Comparison of ENCODE assay signal across 1 cellular context in the genomic region with DNA sequence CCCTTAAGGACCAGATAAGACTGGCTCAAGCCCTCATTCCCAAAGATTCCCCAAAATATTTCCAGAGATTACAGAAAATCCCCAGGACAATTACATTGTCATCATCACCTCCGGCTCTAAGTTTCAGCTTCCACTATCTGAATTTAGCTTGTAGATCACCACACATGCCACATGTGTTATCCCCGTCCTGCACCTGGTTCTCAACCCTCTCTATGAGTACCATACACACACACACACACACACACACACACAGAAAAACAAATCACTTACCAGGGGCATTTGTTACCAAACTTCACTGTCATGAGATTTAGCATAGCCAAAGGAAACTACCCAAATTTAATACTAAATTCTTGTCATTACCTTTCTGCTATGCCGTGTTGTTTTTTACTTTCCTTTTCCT.
A peak's percentile ranks its signal among the peaks of the same experiment; 100 is the strongest.
TF ChIP-seq lines count a peak whose summit lies in the region.

No MANE protein-coding gene starts in this region.

TF ChIP-seq in K562, 482 proteins besides CTCF, POLR2A, EP300 and RAD21 (continued from another document and continues in another):
- TF ChIP-seq, protein P1, sequence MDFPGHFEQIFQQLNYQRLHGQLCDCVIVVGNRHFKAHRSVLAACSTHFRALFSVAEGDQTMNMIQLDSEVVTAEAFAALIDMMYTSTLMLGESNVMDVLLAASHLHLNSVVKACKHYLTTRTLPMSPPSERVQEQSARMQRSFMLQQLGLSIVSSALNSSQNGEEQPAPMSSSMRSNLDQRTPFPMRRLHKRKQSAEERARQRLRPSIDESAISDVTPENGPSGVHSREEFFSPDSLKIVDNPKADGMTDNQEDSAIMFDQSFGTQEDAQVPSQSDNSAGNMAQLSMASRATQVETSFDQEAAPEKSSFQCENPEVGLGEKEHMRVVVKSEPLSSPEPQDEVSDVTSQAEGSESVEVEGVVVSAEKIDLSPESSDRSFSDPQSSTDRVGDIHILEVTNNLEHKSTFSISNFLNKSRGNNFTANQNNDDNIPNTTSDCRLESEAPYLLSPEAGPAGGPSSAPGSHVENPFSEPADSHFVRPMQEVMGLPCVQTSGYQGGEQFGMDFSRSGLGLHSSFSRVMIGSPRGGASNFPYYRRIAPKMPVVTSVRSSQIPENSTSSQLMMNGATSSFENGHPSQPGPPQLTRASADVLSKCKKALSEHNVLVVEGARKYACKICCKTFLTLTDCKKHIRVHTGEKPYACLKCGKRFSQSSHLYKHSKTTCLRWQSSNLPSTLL (IDR thresholded peaks at IDR 0.05): no peak
- TF ChIP-seq MTA1 (IDR thresholded peaks at IDR 0.05; ENCODE audit: borderline replicate concordance) (no peak), ZNF696 (CRISPR knock-in tag; conservative IDR thresholded peaks at IDR 0.05) (no peak), SAFB (IDR thresholded peaks at IDR 0.05; ENCODE audit: borderline replicate concordance, low read depth, low read length) (no peak), ZNF224 (CRISPR knock-in tag; IDR thresholded peaks at IDR 0.05) (no peak), CHCHD3 (CRISPR knock-in tag; IDR thresholded peaks at IDR 0.05) (no peak), HEY1 (CRISPR knock-in tag; IDR thresholded peaks at IDR 0.05; ENCODE audit: borderline replicate concordance) (no peak), TCF3 (CRISPR knock-in tag; IDR thresholded peaks at IDR 0.05) (peak; percentile 75), MYBL2 (IDR thresholded peaks at IDR 0.05; ENCODE audit: low read depth) (0 out of 2 replicates have a peak, but pooled peaks have one; percentile 11), MYBL2 (CRISPR knock-in tag; IDR thresholded peaks at IDR 0.05; ENCODE audit: borderline replicate concordance) (no peak), RB1 (IDR thresholded peaks at IDR 0.05; ENCODE audit: low read depth) (no peak), SMARCA4 (IDR thresholded peaks at IDR 0.05) (peak; percentile 70; the same call in 1 of the 2 replicates), ZNF263 (CRISPR knock-in tag; IDR thresholded peaks at IDR 0.05; ENCODE audit: borderline replicate concordance) (no peak), NCOA4 (IDR thresholded peaks at IDR 0.05; ENCODE audit: partially characterized antibody) (no peak), ARNT (IDR thresholded peaks at IDR 0.05) (0 out of 4 replicates have a peak, but pooled peaks of 1 of the 2 experiments have one; percentile 26), ZNF354B (CRISPR knock-in tag; IDR thresholded peaks at IDR 0.05) (no peak)
- TF ChIP-seq, protein P2, sequence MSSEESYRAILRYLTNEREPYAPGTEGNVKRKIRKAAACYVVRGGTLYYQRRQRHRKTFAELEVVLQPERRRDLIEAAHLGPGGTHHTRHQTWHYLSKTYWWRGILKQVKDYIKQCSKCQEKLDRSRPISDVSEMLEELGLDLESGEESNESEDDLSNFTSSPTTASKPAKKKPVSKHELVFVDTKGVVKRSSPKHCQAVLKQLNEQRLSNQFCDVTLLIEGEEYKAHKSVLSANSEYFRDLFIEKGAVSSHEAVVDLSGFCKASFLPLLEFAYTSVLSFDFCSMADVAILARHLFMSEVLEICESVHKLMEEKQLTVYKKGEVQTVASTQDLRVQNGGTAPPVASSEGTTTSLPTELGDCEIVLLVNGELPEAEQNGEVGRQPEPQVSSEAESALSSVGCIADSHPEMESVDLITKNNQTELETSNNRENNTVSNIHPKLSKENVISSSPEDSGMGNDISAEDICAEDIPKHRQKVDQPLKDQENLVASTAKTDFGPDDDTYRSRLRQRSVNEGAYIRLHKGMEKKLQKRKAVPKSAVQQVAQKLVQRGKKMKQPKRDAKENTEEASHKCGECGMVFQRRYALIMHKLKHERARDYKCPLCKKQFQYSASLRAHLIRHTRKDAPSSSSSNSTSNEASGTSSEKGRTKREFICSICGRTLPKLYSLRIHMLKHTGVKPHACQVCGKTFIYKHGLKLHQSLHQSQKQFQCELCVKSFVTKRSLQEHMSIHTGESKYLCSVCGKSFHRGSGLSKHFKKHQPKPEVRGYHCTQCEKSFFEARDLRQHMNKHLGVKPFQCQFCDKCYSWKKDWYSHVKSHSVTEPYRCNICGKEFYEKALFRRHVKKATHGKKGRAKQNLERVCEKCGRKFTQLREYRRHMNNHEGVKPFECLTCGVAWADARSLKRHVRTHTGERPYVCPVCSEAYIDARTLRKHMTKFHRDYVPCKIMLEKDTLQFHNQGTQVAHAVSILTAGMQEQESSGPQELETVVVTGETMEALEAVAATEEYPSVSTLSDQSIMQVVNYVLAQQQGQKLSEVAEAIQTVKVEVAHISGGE (CRISPR knock-in tag; IDR thresholded peaks at IDR 0.05): no peak
- TF ChIP-seq, protein P3, sequence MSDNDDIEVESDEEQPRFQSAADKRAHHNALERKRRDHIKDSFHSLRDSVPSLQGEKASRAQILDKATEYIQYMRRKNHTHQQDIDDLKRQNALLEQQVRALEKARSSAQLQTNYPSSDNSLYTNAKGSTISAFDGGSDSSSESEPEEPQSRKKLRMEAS (CRISPR knock-in tag; IDR thresholded peaks at IDR 0.05): no peak
- TF ChIP-seq, protein P4, sequence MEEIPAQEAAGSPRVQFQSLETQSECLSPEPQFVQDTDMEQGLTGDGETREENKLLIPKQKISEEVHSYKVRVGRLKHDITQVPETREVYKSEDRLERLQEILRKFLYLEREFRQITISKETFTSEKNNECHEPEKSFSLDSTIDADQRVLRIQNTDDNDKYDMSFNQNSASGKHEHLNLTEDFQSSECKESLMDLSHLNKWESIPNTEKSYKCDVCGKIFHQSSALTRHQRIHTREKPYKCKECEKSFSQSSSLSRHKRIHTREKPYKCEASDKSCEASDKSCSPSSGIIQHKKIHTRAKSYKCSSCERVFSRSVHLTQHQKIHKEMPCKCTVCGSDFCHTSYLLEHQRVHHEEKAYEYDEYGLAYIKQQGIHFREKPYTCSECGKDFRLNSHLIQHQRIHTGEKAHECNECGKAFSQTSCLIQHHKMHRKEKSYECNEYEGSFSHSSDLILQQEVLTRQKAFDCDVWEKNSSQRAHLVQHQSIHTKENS (CRISPR knock-in tag; IDR thresholded peaks at IDR 0.05): no peak
- TF ChIP-seq, protein P5, sequence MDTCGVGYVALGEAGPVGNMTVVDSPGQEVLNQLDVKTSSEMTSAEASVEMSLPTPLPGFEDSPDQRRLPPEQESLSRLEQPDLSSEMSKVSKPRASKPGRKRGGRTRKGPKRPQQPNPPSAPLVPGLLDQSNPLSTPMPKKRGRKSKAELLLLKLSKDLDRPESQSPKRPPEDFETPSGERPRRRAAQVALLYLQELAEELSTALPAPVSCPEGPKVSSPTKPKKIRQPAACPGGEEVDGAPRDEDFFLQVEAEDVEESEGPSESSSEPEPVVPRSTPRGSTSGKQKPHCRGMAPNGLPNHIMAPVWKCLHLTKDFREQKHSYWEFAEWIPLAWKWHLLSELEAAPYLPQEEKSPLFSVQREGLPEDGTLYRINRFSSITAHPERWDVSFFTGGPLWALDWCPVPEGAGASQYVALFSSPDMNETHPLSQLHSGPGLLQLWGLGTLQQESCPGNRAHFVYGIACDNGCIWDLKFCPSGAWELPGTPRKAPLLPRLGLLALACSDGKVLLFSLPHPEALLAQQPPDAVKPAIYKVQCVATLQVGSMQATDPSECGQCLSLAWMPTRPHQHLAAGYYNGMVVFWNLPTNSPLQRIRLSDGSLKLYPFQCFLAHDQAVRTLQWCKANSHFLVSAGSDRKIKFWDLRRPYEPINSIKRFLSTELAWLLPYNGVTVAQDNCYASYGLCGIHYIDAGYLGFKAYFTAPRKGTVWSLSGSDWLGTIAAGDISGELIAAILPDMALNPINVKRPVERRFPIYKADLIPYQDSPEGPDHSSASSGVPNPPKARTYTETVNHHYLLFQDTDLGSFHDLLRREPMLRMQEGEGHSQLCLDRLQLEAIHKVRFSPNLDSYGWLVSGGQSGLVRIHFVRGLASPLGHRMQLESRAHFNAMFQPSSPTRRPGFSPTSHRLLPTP (IDR thresholded peaks at IDR 0.05; ENCODE audit: borderline replicate concordance, extremely low read depth, insufficient read length): no peak
- TF ChIP-seq, protein P6, sequence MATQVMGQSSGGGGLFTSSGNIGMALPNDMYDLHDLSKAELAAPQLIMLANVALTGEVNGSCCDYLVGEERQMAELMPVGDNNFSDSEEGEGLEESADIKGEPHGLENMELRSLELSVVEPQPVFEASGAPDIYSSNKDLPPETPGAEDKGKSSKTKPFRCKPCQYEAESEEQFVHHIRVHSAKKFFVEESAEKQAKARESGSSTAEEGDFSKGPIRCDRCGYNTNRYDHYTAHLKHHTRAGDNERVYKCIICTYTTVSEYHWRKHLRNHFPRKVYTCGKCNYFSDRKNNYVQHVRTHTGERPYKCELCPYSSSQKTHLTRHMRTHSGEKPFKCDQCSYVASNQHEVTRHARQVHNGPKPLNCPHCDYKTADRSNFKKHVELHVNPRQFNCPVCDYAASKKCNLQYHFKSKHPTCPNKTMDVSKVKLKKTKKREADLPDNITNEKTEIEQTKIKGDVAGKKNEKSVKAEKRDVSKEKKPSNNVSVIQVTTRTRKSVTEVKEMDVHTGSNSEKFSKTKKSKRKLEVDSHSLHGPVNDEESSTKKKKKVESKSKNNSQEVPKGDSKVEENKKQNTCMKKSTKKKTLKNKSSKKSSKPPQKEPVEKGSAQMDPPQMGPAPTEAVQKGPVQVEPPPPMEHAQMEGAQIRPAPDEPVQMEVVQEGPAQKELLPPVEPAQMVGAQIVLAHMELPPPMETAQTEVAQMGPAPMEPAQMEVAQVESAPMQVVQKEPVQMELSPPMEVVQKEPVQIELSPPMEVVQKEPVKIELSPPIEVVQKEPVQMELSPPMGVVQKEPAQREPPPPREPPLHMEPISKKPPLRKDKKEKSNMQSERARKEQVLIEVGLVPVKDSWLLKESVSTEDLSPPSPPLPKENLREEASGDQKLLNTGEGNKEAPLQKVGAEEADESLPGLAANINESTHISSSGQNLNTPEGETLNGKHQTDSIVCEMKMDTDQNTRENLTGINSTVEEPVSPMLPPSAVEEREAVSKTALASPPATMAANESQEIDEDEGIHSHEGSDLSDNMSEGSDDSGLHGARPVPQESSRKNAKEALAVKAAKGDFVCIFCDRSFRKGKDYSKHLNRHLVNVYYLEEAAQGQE (CRISPR knock-in tag; IDR thresholded peaks at IDR 0.05; ENCODE audit: low read depth): no peak
- TF ChIP-seq, protein P7, sequence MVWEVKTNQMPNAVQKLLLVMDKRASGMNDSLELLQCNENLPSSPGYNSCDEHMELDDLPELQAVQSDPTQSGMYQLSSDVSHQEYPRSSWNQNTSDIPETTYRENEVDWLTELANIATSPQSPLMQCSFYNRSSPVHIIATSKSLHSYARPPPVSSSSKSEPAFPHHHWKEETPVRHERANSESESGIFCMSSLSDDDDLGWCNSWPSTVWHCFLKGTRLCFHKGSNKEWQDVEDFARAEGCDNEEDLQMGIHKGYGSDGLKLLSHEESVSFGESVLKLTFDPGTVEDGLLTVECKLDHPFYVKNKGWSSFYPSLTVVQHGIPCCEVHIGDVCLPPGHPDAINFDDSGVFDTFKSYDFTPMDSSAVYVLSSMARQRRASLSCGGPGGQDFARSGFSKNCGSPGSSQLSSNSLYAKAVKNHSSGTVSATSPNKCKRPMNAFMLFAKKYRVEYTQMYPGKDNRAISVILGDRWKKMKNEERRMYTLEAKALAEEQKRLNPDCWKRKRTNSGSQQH (CRISPR knock-in tag; IDR thresholded peaks at IDR 0.05): 0 out of 2 replicates have a peak, but pooled peaks have one; percentile 50
- TF ChIP-seq, protein P8, sequence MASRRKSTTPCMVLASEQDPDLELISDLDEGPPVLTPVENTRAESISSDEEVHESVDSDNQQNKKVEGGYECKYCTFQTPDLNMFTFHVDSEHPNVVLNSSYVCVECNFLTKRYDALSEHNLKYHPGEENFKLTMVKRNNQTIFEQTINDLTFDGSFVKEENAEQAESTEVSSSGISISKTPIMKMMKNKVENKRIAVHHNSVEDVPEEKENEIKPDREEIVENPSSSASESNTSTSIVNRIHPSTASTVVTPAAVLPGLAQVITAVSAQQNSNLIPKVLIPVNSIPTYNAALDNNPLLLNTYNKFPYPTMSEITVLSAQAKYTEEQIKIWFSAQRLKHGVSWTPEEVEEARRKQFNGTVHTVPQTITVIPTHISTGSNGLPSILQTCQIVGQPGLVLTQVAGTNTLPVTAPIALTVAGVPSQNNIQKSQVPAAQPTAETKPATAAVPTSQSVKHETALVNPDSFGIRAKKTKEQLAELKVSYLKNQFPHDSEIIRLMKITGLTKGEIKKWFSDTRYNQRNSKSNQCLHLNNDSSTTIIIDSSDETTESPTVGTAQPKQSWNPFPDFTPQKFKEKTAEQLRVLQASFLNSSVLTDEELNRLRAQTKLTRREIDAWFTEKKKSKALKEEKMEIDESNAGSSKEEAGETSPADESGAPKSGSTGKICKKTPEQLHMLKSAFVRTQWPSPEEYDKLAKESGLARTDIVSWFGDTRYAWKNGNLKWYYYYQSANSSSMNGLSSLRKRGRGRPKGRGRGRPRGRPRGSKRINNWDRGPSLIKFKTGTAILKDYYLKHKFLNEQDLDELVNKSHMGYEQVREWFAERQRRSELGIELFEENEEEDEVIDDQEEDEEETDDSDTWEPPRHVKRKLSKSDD (conservative IDR thresholded peaks at IDR 0.05; ENCODE audit: low read length): no peak
- TF ChIP-seq, protein P9, sequence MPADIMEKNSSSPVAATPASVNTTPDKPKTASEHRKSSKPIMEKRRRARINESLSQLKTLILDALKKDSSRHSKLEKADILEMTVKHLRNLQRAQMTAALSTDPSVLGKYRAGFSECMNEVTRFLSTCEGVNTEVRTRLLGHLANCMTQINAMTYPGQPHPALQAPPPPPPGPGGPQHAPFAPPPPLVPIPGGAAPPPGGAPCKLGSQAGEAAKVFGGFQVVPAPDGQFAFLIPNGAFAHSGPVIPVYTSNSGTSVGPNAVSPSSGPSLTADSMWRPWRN (IDR thresholded peaks at IDR 0.05; ENCODE audit: low read depth): no peak
- TF ChIP-seq, protein P10, sequence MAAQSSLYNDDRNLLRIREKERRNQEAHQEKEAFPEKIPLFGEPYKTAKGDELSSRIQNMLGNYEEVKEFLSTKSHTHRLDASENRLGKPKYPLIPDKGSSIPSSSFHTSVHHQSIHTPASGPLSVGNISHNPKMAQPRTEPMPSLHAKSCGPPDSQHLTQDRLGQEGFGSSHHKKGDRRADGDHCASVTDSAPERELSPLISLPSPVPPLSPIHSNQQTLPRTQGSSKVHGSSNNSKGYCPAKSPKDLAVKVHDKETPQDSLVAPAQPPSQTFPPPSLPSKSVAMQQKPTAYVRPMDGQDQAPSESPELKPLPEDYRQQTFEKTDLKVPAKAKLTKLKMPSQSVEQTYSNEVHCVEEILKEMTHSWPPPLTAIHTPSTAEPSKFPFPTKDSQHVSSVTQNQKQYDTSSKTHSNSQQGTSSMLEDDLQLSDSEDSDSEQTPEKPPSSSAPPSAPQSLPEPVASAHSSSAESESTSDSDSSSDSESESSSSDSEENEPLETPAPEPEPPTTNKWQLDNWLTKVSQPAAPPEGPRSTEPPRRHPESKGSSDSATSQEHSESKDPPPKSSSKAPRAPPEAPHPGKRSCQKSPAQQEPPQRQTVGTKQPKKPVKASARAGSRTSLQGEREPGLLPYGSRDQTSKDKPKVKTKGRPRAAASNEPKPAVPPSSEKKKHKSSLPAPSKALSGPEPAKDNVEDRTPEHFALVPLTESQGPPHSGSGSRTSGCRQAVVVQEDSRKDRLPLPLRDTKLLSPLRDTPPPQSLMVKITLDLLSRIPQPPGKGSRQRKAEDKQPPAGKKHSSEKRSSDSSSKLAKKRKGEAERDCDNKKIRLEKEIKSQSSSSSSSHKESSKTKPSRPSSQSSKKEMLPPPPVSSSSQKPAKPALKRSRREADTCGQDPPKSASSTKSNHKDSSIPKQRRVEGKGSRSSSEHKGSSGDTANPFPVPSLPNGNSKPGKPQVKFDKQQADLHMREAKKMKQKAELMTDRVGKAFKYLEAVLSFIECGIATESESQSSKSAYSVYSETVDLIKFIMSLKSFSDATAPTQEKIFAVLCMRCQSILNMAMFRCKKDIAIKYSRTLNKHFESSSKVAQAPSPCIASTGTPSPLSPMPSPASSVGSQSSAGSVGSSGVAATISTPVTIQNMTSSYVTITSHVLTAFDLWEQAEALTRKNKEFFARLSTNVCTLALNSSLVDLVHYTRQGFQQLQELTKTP (IDR thresholded peaks at IDR 0.05; ENCODE audit: low read depth in 1 of 2, partially characterized antibody in 2 of 2): no peak
